In the genomic region with DNA sequence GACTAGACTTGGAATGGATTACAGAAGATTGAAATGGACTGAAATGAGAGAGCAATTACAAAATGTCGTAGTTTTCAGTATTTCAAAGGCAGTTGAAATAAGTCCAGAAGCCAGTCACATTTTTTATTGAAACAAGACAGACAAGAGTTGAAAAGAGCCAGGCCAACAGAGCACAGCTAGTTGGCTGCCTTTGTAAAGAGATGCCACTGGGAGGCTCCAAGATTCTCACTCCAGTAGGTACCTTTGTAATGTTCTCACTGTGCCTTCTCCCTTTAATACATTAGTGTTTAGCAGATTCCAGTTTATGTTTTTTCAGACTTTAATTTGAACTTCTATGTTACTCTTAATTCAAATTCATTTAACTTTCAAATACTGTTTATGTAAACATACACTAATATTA, we compare ENCODE assay signal across 28 cellular contexts.
DNase-seq lines count a peak whose midpoint lies in the region; ATAC-seq, FAIRE-seq and TF ChIP-seq lines count a peak whose summit lies in the region.
"Had no signal": no experiment of that assay in that cellular context is flagged by ENCODE, and none has a peak within 500 bp of the region (broad histone marks: within the 10 kb centered on the region; RNA-seq: fewer than 3 reads in every experiment).

No MANE protein-coding gene starts in this region.

- BruUV-seq in PC-3 (replicated peaks; lab: Mats Ljungman, UMichigan) (no TSS peak), mammary epithelial cell (replicated peaks; lab: Mats Ljungman, UMichigan) (no TSS peak)

- H3K4me3 Mint-ChIP-seq in chondrocyte (ENCODE audit: unreplicated experiment) (no peak overlapping the region), osteocyte (ENCODE audit: unreplicated experiment) (no peak overlapping the region)
- H3K4me3 Mint-ChIP-seq: CD4-positive, alpha-beta memory T cell had no signal

- H3K27ac ChIP-seq in PC-3 (ENCODE audit: low read length) (no peak overlapping the region), mammary epithelial cell (ENCODE audit: insufficient read depth, low read depth, low read length) (no peak overlapping the region)
- H3K27ac ChIP-seq: BLaER1 treated with 17β-estradiol and CSF1 and Interleukin-3, amounts not matched to agents 10 nM and 100 nM; Peyer's patch; SJCRH30 had no signal

- WGBS in mammary epithelial cell (ENCODE audit: low coverage, missing lambda C conversion rate) = 64% methylated on average over 1 of the region's 1 CpG

- H3K4me1 ChIP-seq in PC-3 (ENCODE audit: insufficient read depth, low read length) (no peaks in the 10 kb centered on the region), mammary epithelial cell (ENCODE audit: insufficient read depth, low read length) (no peaks in the 10 kb centered on the region)
- H3K4me1 ChIP-seq: BLaER1 treated with 17β-estradiol and CSF1 and Interleukin-3, amounts not matched to agents 10 nM and 100 nM; Caco-2; Peyer's patch; SJCRH30 had no signal

- H3K4me1 Mint-ChIP-seq in chondrocyte (ENCODE audit: low read depth) (peaks cover 30% of the 10 kb centered on the region), osteocyte (ENCODE audit: unreplicated experiment) (peaks cover 46% of the 10 kb centered on the region)
- H3K4me1 Mint-ChIP-seq: CD4-positive, alpha-beta memory T cell had no signal

- intact Hi-C loops in PC-3 (cut with micrococcal nuclease) = loop anchor here (5.0 kb wide), 1 partner anchor 59 kb away; no protein-coding TSS in a partner anchor
- intact Hi-C loops in mammary epithelial cell (cut with micrococcal nuclease) = no loop called here

- no peak overlapping the region for H2AFZ ChIP-seq in PC-3 (ENCODE audit: low read length)
- no peak overlapping the region for H2AFZ ChIP-seq in mammary epithelial cell (ENCODE audit: low read depth, low read length)

- H3K4me3 ChIP-seq in PC-3 (ENCODE audit: low read length) = no peak overlapping the region
- no peak overlapping the region for H3K4me3 ChIP-seq in mammary epithelial cell (replicated peaks in 1 of 3; ENCODE audit: insufficient read depth in 1 of 3, low read depth in 2 of 3, low read length in 3 of 3)
- H3K4me3 ChIP-seq: BLaER1 treated with 17β-estradiol and CSF1 and Interleukin-3, amounts not matched to agents 10 nM and 100 nM; K562; Peyer's patch; SJCRH30 had no signal

- DNase-seq in COR-L47 (lab: John Stamatoyannopoulos, UW) = peak; percentile 31
- DNase-seq in PC-3 = no peak
- DNase-seq in chondrocyte (ENCODE audit: low spot score) = no peak
- DNase-seq in osteocyte (ENCODE audit: extremely low spot score, unreplicated experiment) = no peak
- DNase-seq in HTR-8/SVneo (ENCODE audit: insufficient read length, low spot score) = no peak
- no peak for DNase-seq in mammary epithelial cell
- DNase-seq: AML-193; Caco-2; CD4-positive, alpha-beta memory T cell; DMS 273 treated with DMSO at 0.1 percent for 48 hours; DMS79; EL; GDM1; Kasumi-1; NCI-H1048; NCI-H1694; NCI-H2029 treated with DMSO at 0.1 percent for 48 hours; NCI-H526 treated with DMSO at 0.1 percent for 48 hours; Peyer's patch; SJCRH30; T-helper 1 cell had no signal

- H3K27me3 Mint-ChIP-seq in chondrocyte (ENCODE audit: low read depth) = no peaks in the 10 kb centered on the region
- no peaks in the 10 kb centered on the region for H3K27me3 Mint-ChIP-seq in osteocyte (ENCODE audit: unreplicated experiment)

- no peak for FAIRE-seq in HTR-8/SVneo (lab: Jason Lieb, UNC)
- FAIRE-seq: A204.1, GM12891, K562 had no signal

- H3K4me2 ChIP-seq in PC-3 (ENCODE audit: low read length) (no peak overlapping the region), mammary epithelial cell (ENCODE audit: insufficient read depth, low read depth, low read length) (no peak overlapping the region)
- H3K4me2 ChIP-seq: BLaER1 treated with 17β-estradiol and CSF1 and Interleukin-3, amounts not matched to agents 10 nM and 100 nM had no signal

- no peaks in the 10 kb centered on the region for H3K79me2 ChIP-seq in PC-3 (ENCODE audit: low read length)
- no peaks in the 10 kb centered on the region for H3K79me2 ChIP-seq in mammary epithelial cell (ENCODE audit: insufficient read depth, low read length)

- H3K36me3 Mint-ChIP-seq in chondrocyte (ENCODE audit: low read depth) = no peaks in the 10 kb centered on the region
- H3K36me3 Mint-ChIP-seq in osteocyte (ENCODE audit: unreplicated experiment) = no peaks in the 10 kb centered on the region
- H3K36me3 Mint-ChIP-seq: CD4-positive, alpha-beta memory T cell had no signal

- H3K9me3 ChIP-seq in PC-3 (ENCODE audit: low read length) (no peaks in the 10 kb centered on the region), mammary epithelial cell (replicated peaks; ENCODE audit: insufficient read depth, low read length) (no peaks in the 10 kb centered on the region)
- H3K9me3 ChIP-seq: BLaER1 treated with 17β-estradiol and CSF1 and Interleukin-3, amounts not matched to agents 10 nM and 100 nM; Caco-2; Peyer's patch; SJCRH30 had no signal

- TF ChIP-seq CTCF in PC-3 (conservative IDR thresholded peaks at IDR 0.05; ENCODE audit: low read depth, low read length) (peak; percentile 27; the same call in 1 of the 2 replicates), chondrocyte (IDR thresholded peaks at IDR 0.05) (peak; percentile 39), osteocyte (IDR thresholded peaks at IDR 0.05) (peak; percentile 24), mammary epithelial cell (conservative IDR thresholded peaks at IDR 0.05 in 1 of 2, IDR thresholded peaks at IDR 0.05 in 1 of 2; ENCODE audit: extremely low read depth in 1 of 2, insufficient read depth in 1 of 2, low read depth in 1 of 2, low read length in 2 of 2) (peak in 1 of 2 donors; percentile 27)

- in situ Hi-C loops in mammary epithelial cell (cut with MboI; ENCODE audit: low sequenced_read_pairs in 2 of 2) = no loop called here

- H4K20me1 ChIP-seq in PC-3 (ENCODE audit: low read length) = no peaks in the 10 kb centered on the region
- no peaks in the 10 kb centered on the region for H4K20me1 ChIP-seq in mammary epithelial cell (ENCODE audit: insufficient read depth, low read length)
- H4K20me1 ChIP-seq: BLaER1 treated with 17β-estradiol and CSF1 and Interleukin-3, amounts not matched to agents 10 nM and 100 nM had no signal

- CTCF ChIA-PET in PC-3 (lab: Charles Lee) = interaction anchor here (0.5 to 1.9 kb wide), 2 partner anchors 232 to 721 kb away, joined by 3 to 7 read pairs; no protein-coding TSS in a partner anchor
- CTCF ChIA-PET in mammary epithelial cell (lab: Charles Lee; ENCODE audit: low non-redundant PET) = no interaction called here

- POLR2A ChIA-PET in PC-3 (lab: Charles Lee; ENCODE audit: unreplicated experiment) = no interaction called here

- H3F3A ChIP-seq in PC-3 (ENCODE audit: low read length, unreplicated experiment) = no peaks in the 10 kb centered on the region

- no peaks in the 10 kb centered on the region for H3K36me3 ChIP-seq in PC-3 (ENCODE audit: low read depth, low read length)
- no peaks in the 10 kb centered on the region for H3K36me3 ChIP-seq in mammary epithelial cell (ENCODE audit: insufficient read depth, low read length)
- H3K36me3 ChIP-seq: BLaER1 treated with 17β-estradiol and CSF1 and Interleukin-3, amounts not matched to agents 10 nM and 100 nM; Peyer's patch; SJCRH30 had no signal

- no peaks in the 10 kb centered on the region for H3K27me3 ChIP-seq in PC-3 (ENCODE audit: low read length)
- no peaks in the 10 kb centered on the region for H3K27me3 ChIP-seq in mammary epithelial cell (ENCODE audit: insufficient read depth, low read length)
- H3K27me3 ChIP-seq: BLaER1 treated with 17β-estradiol and CSF1 and Interleukin-3, amounts not matched to agents 10 nM and 100 nM; Peyer's patch; SJCRH30 had no signal

- H3K9me3 Mint-ChIP-seq in chondrocyte (ENCODE audit: low read depth) (no peaks in the 10 kb centered on the region), osteocyte (ENCODE audit: unreplicated experiment) (no peaks in the 10 kb centered on the region)
- H3K9me3 Mint-ChIP-seq: CD4-positive, alpha-beta memory T cell had no signal

- no peaks in the 10 kb centered on the region for H3K9me2 ChIP-seq in PC-3 (replicated peaks; ENCODE audit: low read length)

- H3K27ac Mint-ChIP-seq in chondrocyte (ENCODE audit: unreplicated experiment) (no peak overlapping the region), osteocyte (ENCODE audit: unreplicated experiment) (no peak overlapping the region)
- H3K27ac Mint-ChIP-seq: CD4-positive, alpha-beta memory T cell had no signal

- dilution Hi-C loops in mammary epithelial cell (cut with HindIII; ENCODE audit: low sequenced_read_pairs) = no loop called here

- no peak overlapping the region for H3K9ac ChIP-seq in PC-3 (ENCODE audit: low read length)
- no peak overlapping the region for H3K9ac ChIP-seq in mammary epithelial cell (ENCODE audit: insufficient read depth, low read length)
- H3K9ac ChIP-seq: BLaER1 treated with 17β-estradiol and CSF1 and Interleukin-3, amounts not matched to agents 10 nM and 100 nM had no signal

- ATAC-seq in PC-3 (peak; percentile 57; the same call in 1 of the 2 replicates), HG02884 (IDR thresholded peaks at IDR 0.05; ENCODE audit: unreplicated experiment) (no peak)
- ATAC-seq: HCT116, K562, Right ventricle myocardium inferior had no signal
